15 cellular contexts compared by ENCODE assay signal in genomic region chr3:8660271-8660731, GRCh38. TPM values are rescaled to one million over a fixed set of nuclear protein-coding genes. Genes with fewer than 3 reads are reported as not detected.
A peak's percentile ranks its signal among the peaks of the same experiment; 100 is the strongest.
DNase-seq lines count a peak whose midpoint lies in the region; FAIRE-seq and TF ChIP-seq lines count a peak whose summit lies in the region.
"Had no signal": no experiment of that assay in that cellular context is flagged by ENCODE, and none has a peak within 500 bp of the region (broad histone marks: within the 10 kb centered on the region; RNA-seq: fewer than 3 reads in every experiment).

No MANE protein-coding gene starts in this region.

- H3K27me3 ChIP-seq in BLaER1, result no peaks in the 10 kb centered on the region
- H3K27me3 ChIP-seq: colonic mucosa had no signal

- peak overlapping the region; percentile 81 for H3K4me2 ChIP-seq in BLaER1

- peaks cover 97% of the 10 kb centered on the region for H3K4me1 ChIP-seq in BLaER1
- H3K4me1 ChIP-seq: colonic mucosa had no signal

- TF ChIP-seq CTCF in cardiac fibroblast (IDR thresholded peaks at IDR 0.05; ENCODE audit: low read depth, low read length), result no peak

- peaks cover 17% of the 10 kb centered on the region for H3K9me3 ChIP-seq in BLaER1
- H3K9me3 ChIP-seq: colonic mucosa had no signal

- H3K4me3 ChIP-seq in BLaER1, result peak overlapping the region; percentile 11
- no peak overlapping the region for H3K4me3 ChIP-seq in cardiac fibroblast (replicated peaks in 1 of 2; ENCODE audit: low read depth in 2 of 2, low read length in 2 of 2)
- H3K4me3 ChIP-seq: colonic mucosa had no signal

- no peak for FAIRE-seq in GM19239 (lab: Jason Lieb, UNC)
- FAIRE-seq: urothelium cell line had no signal

- DNase-seq in LHCN-M2 (ENCODE audit: low read depth), result peak; percentile 26
- peak; percentile 39 to 69 for DNase-seq in cardiac fibroblast (ENCODE audit: low read depth in 2 of 2)
- peak; percentile 36 for DNase-seq in myocyte (ENCODE audit: low read depth)
- DNase-seq in NOMO-1 treated with dmso at 0.1 percent for 144 hours (lab: John Stamatoyannopoulos, UW; ENCODE audit: unreplicated experiment), result no peak
- DNase-seq in NCI-H524 (lab: John Stamatoyannopoulos, UW), result no peak
- DNase-seq in HK-2 (ENCODE audit: unreplicated experiment), result no peak
- no peak for DNase-seq in GM19239 (ENCODE audit: insufficient read length, low spot score)
- DNase-seq: activated naive CD4-positive, alpha-beta T cell treated with anti-CD3 and anti-CD28 coated beads, Interleukin-2, amount 50 U/mL, for 16 hours; colonic mucosa; GF-D8; stimulated activated CD4-positive, alpha-beta T cell treated with anti-CD3 and anti-CD28 coated beads, Interleukin-4, amount 100 ng/mL, for 1 hour; WERI-Rb-1 had no signal

- no peaks in the 10 kb centered on the region for H4K20me1 ChIP-seq in BLaER1

- H3K27ac ChIP-seq in BLaER1, result peak overlapping the region; percentile 90
- H3K27ac ChIP-seq: C4-2B, colonic mucosa, WERI-Rb-1 had no signal

- H3K36me3 ChIP-seq in BLaER1, result no peaks in the 10 kb centered on the region
- H3K36me3 ChIP-seq: colonic mucosa, WERI-Rb-1 had no signal

- H3K9ac ChIP-seq in BLaER1, result peak overlapping the region; percentile 78

RNA-seq across cellular contexts. Expression of gene SSUH2, which starts 15.7 kb away (rescaled TPM):
- 0.11 TPM in 1 of 2 replicates, not detected in the other for total RNA-seq in LHCN-M2 (2014; rRNA removed)
- polyA plus RNA-seq in LHCN-M2 (2012), result 0.17 TPM
- 0.05 and 0.16 TPM in 2 replicates for total RNA-seq in myocyte
- polyA plus RNA-seq in myocyte (2012), result 0.13 TPM

Comparison
In these comparisons a context has a peak if more than half of its experiments do, and no peak if none do; other contexts are left out.
1. DNase-seq: peak in LHCN-M2 (single experiment), cardiac fibroblast (2 of 2) and myocyte (single experiment); none in NOMO-1 treated with dmso at 0.1 percent for 144 hours (single experiment), NCI-H524 (0 of 2), HK-2 (single experiment) and GM19239 (single experiment).